ENCODE assay signal across 37 cellular contexts in the genomic region with DNA sequence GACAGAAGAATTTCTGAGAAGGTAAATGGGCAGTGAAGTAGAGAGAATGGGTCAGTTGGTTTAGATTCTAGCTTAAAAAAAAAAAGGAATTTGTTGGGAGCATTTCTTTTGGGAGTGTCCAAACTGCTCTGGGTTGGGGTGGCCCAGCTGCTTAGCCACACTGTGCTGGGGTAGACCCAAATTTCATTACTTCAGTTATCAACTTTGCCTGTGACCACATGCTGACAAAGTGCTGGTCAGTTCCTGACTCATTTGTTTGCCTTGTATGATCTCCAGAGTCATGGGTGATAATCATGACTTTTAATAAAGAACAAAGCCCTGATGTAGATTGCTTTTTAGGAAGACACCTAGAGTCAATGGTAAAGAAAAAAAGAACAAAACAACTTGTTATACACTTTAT.
A peak's percentile ranks its signal among the peaks of the same experiment; 100 is the strongest.
DNase-seq lines count a peak whose midpoint lies in the region; ATAC-seq and TF ChIP-seq lines count a peak whose summit lies in the region.
"Had no signal": no experiment of that assay in that cellular context is flagged by ENCODE, and none has a peak within 500 bp of the region (broad histone marks: within the 10 kb centered on the region; RNA-seq: fewer than 3 reads in every experiment).

No MANE protein-coding gene starts in this region.

- TF ChIP-seq CTCF in fibroblast of the aortic adventitia (IDR thresholded peaks at IDR 0.05; ENCODE audit: insufficient read depth, low read length): no peak
- TF ChIP-seq CTCF in chondrocyte (IDR thresholded peaks at IDR 0.05): no peak

- H3K4me1 Mint-ChIP-seq in chondrocyte (ENCODE audit: low read depth): no peaks in the 10 kb centered on the region
- H3K4me1 Mint-ChIP-seq: brain, GM23338 had no signal

- no peak overlapping the region for H3K4me3 ChIP-seq in fibroblast of the aortic adventitia (ENCODE audit: low read depth, low read length)
- H3K4me3 ChIP-seq: A549, GM23338, psoas muscle, stomach, thyroid gland had no signal

- DNase-seq in AG08396 (ENCODE audit: low spot score) (peak; percentile 22), HCEC 1CT (peak; percentile 61), amniotic epithelial cell (ENCODE audit: low read depth) (peak; percentile 24), fibroblast of the aortic adventitia (ENCODE audit: low read depth) (peak; percentile 69), nucleus accumbens (lab: John Stamatoyannopoulos, UW) (no peak), chondrocyte (ENCODE audit: low spot score) (no peak), SW480 (ENCODE audit: low spot score) (no peak)
- DNase-seq: activated CD4-positive, alpha-beta T cell treated with anti-CD3 and anti-CD28 coated beads for 36 hours; activated CD8-positive, alpha-beta memory T cell treated with anti-CD3 and anti-CD28 coated beads, Interleukin-2, amount 50 U/mL, for 48 hours; activated CD8-positive, alpha-beta T cell treated with anti-CD3 and anti-CD28 coated beads for 36 hours; activated naive CD4-positive, alpha-beta T cell treated with Interleukin-2 at 50 U/mL for 16 hours; BE2C; CD8-positive, alpha-beta memory T cell; DMS 273 treated with DMSO at 0.1 percent for 48 hours; HFFc6; islet precursor cell; midbrain; natural killer cell; NCI-H1417; NCI-H2081; NCI-H345; NCI-H69; occipital lobe; psoas muscle; SIG-M5; stimulated activated CD4-positive, alpha-beta T cell treated with anti-CD3 and anti-CD28 coated beads, Interleukin-12 subunit alpha, Interleukin-12 subunit beta, amount 100 ng/mL, for 4 hours; stimulated activated CD4-positive, alpha-beta T cell treated with anti-CD3 and anti-CD28 coated beads, Interleukin-2, amount 100 ng/mL, for 48 hours; stomach; thyroid gland had no signal

- H3K27ac Mint-ChIP-seq in chondrocyte (ENCODE audit: unreplicated experiment): no peak overlapping the region
- H3K27ac Mint-ChIP-seq: activated CD4-positive, alpha-beta T cell treated with anti-CD3 and anti-CD28 coated beads for 36 hours; activated CD8-positive, alpha-beta T cell treated with anti-CD3 and anti-CD28 coated beads for 36 hours; activated T-helper 1 cell treated with anti-CD3 and anti-CD28 coated beads, Interleukin-12 subunit alpha, Interleukin-12 subunit beta, Interleukin-2, Interleukin-4 antibody, amounts not matched to agents 30 ng/mL and 10 ng/mL and 1 ng/mL, durations not matched to agents 14 hours and 24 hours and 36 hours; brain; GM23338; HFFc6; natural killer cell; T-helper 2 cell treated with Interferon-gamma antibody and Interleukin-4, amounts not matched to agents 5 μg/mL and 100 μg/mL, for 36 hours had no signal

- peaks cover 23% of the 10 kb centered on the region for H3K36me3 Mint-ChIP-seq in chondrocyte (ENCODE audit: low read depth)
- H3K36me3 Mint-ChIP-seq: natural killer cell had no signal

- H3K4me3 Mint-ChIP-seq in chondrocyte (ENCODE audit: unreplicated experiment): no peak overlapping the region
- H3K4me3 Mint-ChIP-seq: activated CD4-positive, alpha-beta T cell treated with anti-CD3 and anti-CD28 coated beads for 36 hours; activated CD8-positive, alpha-beta T cell treated with anti-CD3 and anti-CD28 coated beads for 36 hours; activated T-helper 1 cell treated with anti-CD3 and anti-CD28 coated beads, Interleukin-12 subunit alpha, Interleukin-12 subunit beta, Interleukin-2, Interleukin-4 antibody, amounts not matched to agents 30 ng/mL and 10 ng/mL and 1 ng/mL, durations not matched to agents 14 hours and 24 hours and 36 hours; brain; CD8-positive, alpha-beta memory T cell; GM23338; HFFc6; natural killer cell; T-helper 2 cell treated with Interferon-gamma antibody and Interleukin-4, amounts not matched to agents 5 μg/mL and 100 μg/mL, for 36 hours had no signal

- ATAC-seq in GM19023 (IDR thresholded peaks at IDR 0.05; ENCODE audit: unreplicated experiment): no peak
- ATAC-seq: A549; activated CD4-positive, alpha-beta T cell treated with anti-CD3 and anti-CD28 coated beads for 36 hours; activated CD8-positive, alpha-beta T cell treated with anti-CD3 and anti-CD28 coated beads for 36 hours; GM23338; natural killer cell; Panc1; psoas muscle; sciatic nerve had no signal

- H3K9me3 Mint-ChIP-seq in chondrocyte (ENCODE audit: low read depth): peaks cover 12% of the 10 kb centered on the region
- H3K9me3 Mint-ChIP-seq: activated CD8-positive, alpha-beta T cell treated with anti-CD3 and anti-CD28 coated beads for 36 hours; CD8-positive, alpha-beta memory T cell; GM23338; HFFc6; natural killer cell had no signal

- no peaks in the 10 kb centered on the region for H3K27me3 Mint-ChIP-seq in chondrocyte (ENCODE audit: low read depth)
- H3K27me3 Mint-ChIP-seq: activated CD4-positive, alpha-beta T cell treated with anti-CD3 and anti-CD28 coated beads for 36 hours; activated CD8-positive, alpha-beta T cell treated with anti-CD3 and anti-CD28 coated beads for 36 hours; brain; CD8-positive, alpha-beta memory T cell had no signal

Comparison
In these comparisons a context has a peak if more than half of its experiments do, and no peak if none do; other contexts are left out.
1. DNase-seq: peak in AG08396 (single experiment), HCEC 1CT (single experiment), amniotic epithelial cell (single experiment) and fibroblast of the aortic adventitia (single experiment); none in nucleus accumbens (0 of 56), chondrocyte (single experiment) and SW480 (single experiment).